In genomic region chr2:84516234-84516986, GRCh38 we compare ENCODE assay signal across 8 cellular contexts. TPM values are rescaled to one million over a fixed set of nuclear protein-coding genes. Genes with fewer than 3 reads are reported as not detected.
DNase-seq lines count a peak whose midpoint lies in the region; ATAC-seq and TF ChIP-seq lines count a peak whose summit lies in the region.

Gene DNAH6 (plus strand): TSS chr2:84516498. CDS start chr2:84517827, 1,329 bp downstream.

- H3K36me3 ChIP-seq in neural cell (ENCODE audit: insufficient read depth, low read length) = no peaks in the 10 kb centered on the region

- H3K4me3 ChIP-seq in neural cell (ENCODE audit: low read length) = peak within 1 kb of the TSS; percentile 66

- no peak for TF ChIP-seq CTCF in neural cell (IDR thresholded peaks at IDR 0.05; ENCODE audit: poor library complexity, severe bottlenecking)

- peak within 1 kb of the TSS; percentile 31 for H3K4me2 ChIP-seq in neural cell (ENCODE audit: low read length)

- H3K27me3 ChIP-seq in neural cell (ENCODE audit: insufficient read depth, low read depth, low read length) = no peaks in the 10 kb centered on the region

- TF ChIP-seq EP300 in neural cell (conservative IDR thresholded peaks at IDR 0.05; ENCODE audit: poor library complexity, severe bottlenecking) = peak; percentile 80

- DNase-seq in DMS 273 treated with DMSO at 0.1 percent for 48 hours (lab: John Stamatoyannopoulos, UW) (peak; percentile 98), KBM-7 (peak; percentile 89), SHP77 (lab: John Stamatoyannopoulos, UW) (peak; percentile 96 to 97), foreskin melanocyte (peak; percentile 73)
- DNase-seq in activated naive CD4-positive, alpha-beta T cell treated with Interleukin-2 at 50 U/mL for 16 hours = peak; percentile 84
- DNase-seq in stimulated activated naive CD8-positive, alpha-beta T cell treated with anti-CD3 and anti-CD28 coated beads, Interleukin-15, Interleukin-2, amounts not matched to agents 100 U/mL and 50 U/mL, for 24 hours = peak; percentile 82

- no peaks in the 10 kb centered on the region for H3F3A ChIP-seq in neural cell (ENCODE audit: insufficient read depth, low read length, poor library complexity, severe bottlenecking)

- H3K27ac ChIP-seq in neural cell (ENCODE audit: low read length) = peak within 1 kb of the TSS; percentile 76

- no peaks in the 10 kb centered on the region for H4K20me1 ChIP-seq in neural cell (ENCODE audit: insufficient read depth)

- H3K79me2 ChIP-seq in neural cell (replicated peaks; ENCODE audit: insufficient read depth, low read length) = no peaks in the 10 kb centered on the region

- H3K9ac ChIP-seq in neural cell (ENCODE audit: low read length) = peak within 1 kb of the TSS; percentile 56

- peak; percentile 30 for TF ChIP-seq RAD21 in neural cell (conservative IDR thresholded peaks at IDR 0.05)

- H3K9me3 ChIP-seq in neural cell (ENCODE audit: low read length) = no peaks in the 10 kb centered on the region

- no peaks in the 10 kb centered on the region for H3K9me2 ChIP-seq in neural cell (ENCODE audit: insufficient read depth, low read length)

- H2AFZ ChIP-seq in neural cell (ENCODE audit: low read depth, low read length) = peak within 1 kb of the TSS; percentile 48

- peak; percentile 99 for ATAC-seq in GM21723 (IDR thresholded peaks at IDR 0.05; ENCODE audit: unreplicated experiment)
- peak; percentile 100 for ATAC-seq in stimulated activated naive CD8-positive, alpha-beta T cell treated with anti-CD3 and anti-CD28 coated beads, Interleukin-15, Interleukin-2, amounts not matched to agents 100 U/mL and 50 U/mL, for 24 hours

- in situ Hi-C loops in KBM-7 (cut with MboI; ENCODE audit: low pct_unique_long_range_greater_than_20kb, low sequenced_read_pairs) = no loop called here

TF ChIP-seq in neural cell, 6 proteins besides CTCF, POLR2A, EP300 and RAD21:
- TF ChIP-seq POLR2AphosphoS5 (IDR thresholded peaks at IDR 0.05) = peak; percentile 60
- TF ChIP-seq MXI1 (conservative IDR thresholded peaks at IDR 0.05; ENCODE audit: poor library complexity, severe bottlenecking) = peak; percentile 84
- no peak for TF ChIP-seq REST (IDR thresholded peaks at IDR 0.05; ENCODE audit: borderline replicate concordance)
- peak; percentile 30 for TF ChIP-seq SMC3 (conservative IDR thresholded peaks at IDR 0.05; ENCODE audit: poor library complexity)
TF ChIP-seq in neural cell: peak in this region for 3.

RNA-seq across cellular contexts. Expression of gene DNAH6, which starts in this region (rescaled TPM):
- 2.1 and 2.5 TPM in 2 replicates for polyA plus RNA-seq in neural cell
- polyA minus RNA-seq in neural cell = 11.9 and 14.1 TPM in 2 replicates

Comparison
In these comparisons a context has a peak if more than half of its experiments do, and no peak if none do; other contexts are left out.
1. Peak in every context shown above with its lines: DNase-seq, ATAC-seq, H3K4me3 ChIP-seq and H3K27ac ChIP-seq.